In genomic region chr22:48459259-48459658, GRCh38 we compare ENCODE assay signal across 29 cellular contexts.
"Had no signal": no experiment of that assay in that cellular context is flagged by ENCODE, and none has a peak within 500 bp of the region (broad histone marks: within the 10 kb centered on the region; RNA-seq: fewer than 3 reads in every experiment).

No MANE protein-coding gene starts in this region.

- DNase-seq: activated B cell treated with CpG ODN at 0.5 μM for 24 hours; activated CD4-positive, alpha-beta memory T cell treated with anti-CD3 and anti-CD28 coated beads for 36 hours; activated CD4-positive, alpha-beta T cell treated with anti-CD3 and anti-CD28 coated beads for 4 hours; activated CD4-positive, alpha-beta T cell treated with anti-CD3 and anti-CD28 coated beads, Interleukin-2, amount 10 ng/mL, durations not matched to agents 24 days and 14 days; activated CD4-positive, alpha-beta T cell treated with anti-CD3 and anti-CD28 coated beads, Interleukin-2, amount 50 U/mL, for 1 hour; activated CD4-positive, alpha-beta T cell treated with anti-CD3 and anti-CD28 coated beads, Interleukin-2, amount 50 U/mL, for 4 hours; activated CD4-positive, CD25-positive, alpha-beta regulatory T cell treated with anti-CD3 and anti-CD28 coated beads, Interleukin-2, amount 50 U/mL, for 72 hours; activated CD8-positive, alpha-beta memory T cell treated with anti-CD3 and anti-CD28 coated beads, Interleukin-2, amount 50 U/mL, for 4 hours; activated CD8-positive, alpha-beta T cell treated with anti-CD3 and anti-CD28 coated beads for 36 hours; activated gamma-delta T cell treated with Interleukin-2 at 50 U/mL for 16 hours; activated naive CD4-positive, alpha-beta T cell; activated naive CD4-positive, alpha-beta T cell treated with anti-CD3 and anti-CD28 coated beads for 36 hours; activated naive CD4-positive, alpha-beta T cell treated with anti-CD3 and anti-CD28 coated beads, Interleukin-2, amount 50 U/mL, for 16 hours; activated naive CD8-positive, alpha-beta T cell treated with anti-CD3 and anti-CD28 coated beads for 36 hours; activated T-cell treated with anti-CD3 and anti-CD28 coated beads for 4 hours; activated T-cell treated with anti-CD3 and anti-CD28 coated beads, Interleukin-2, amount 50 U/mL, for 1 hour; activated T-cell treated with anti-CD3 and anti-CD28 coated beads, Interleukin-2, amount 50 U/mL, for 4 hours; activated T-cell treated with anti-CD3 and anti-CD28 coated beads, Interleukin-2, amount 50 U/mL, for 72 hours; adrenal gland; amniotic stem cell; body of pancreas; brain microvascular endothelial cell; T-helper 1 cell; T-helper 2 cell; T-helper 9 cell had no signal

- H3K9me3 ChIP-seq: adrenal gland, body of pancreas, breast epithelium had no signal

- H3K27ac ChIP-seq: adrenal gland, body of pancreas, brain microvascular endothelial cell, breast epithelium, VCaP had no signal

- H3K27me3 ChIP-seq: adrenal gland, body of pancreas, brain microvascular endothelial cell had no signal

- H3K4me1 ChIP-seq: adrenal gland, body of pancreas, breast epithelium had no signal

- ATAC-seq: activated CD8-positive, alpha-beta T cell treated with anti-CD3 and anti-CD28 coated beads for 36 hours; activated naive CD4-positive, alpha-beta T cell treated with anti-CD3 and anti-CD28 coated beads, Interleukin-2, amount 50 U/mL, for 72 hours; activated T-cell treated with anti-CD3 and anti-CD28 coated beads, Interleukin-2, amount 50 U/mL, for 4 hours; activated T-cell treated with anti-CD3 and anti-CD28 coated beads, Interleukin-2, amount 50 U/mL, for 72 hours; activated T-helper 17 cell treated with anti-CD3 and anti-CD28 coated beads, Interleukin-2, amount 50 U/mL, for 72 hours; body of pancreas had no signal

- H3K36me3 ChIP-seq: adrenal gland, brain microvascular endothelial cell, breast epithelium had no signal

- H3K4me3 ChIP-seq: adrenal gland, body of pancreas, breast epithelium had no signal
